In the genomic region with DNA sequence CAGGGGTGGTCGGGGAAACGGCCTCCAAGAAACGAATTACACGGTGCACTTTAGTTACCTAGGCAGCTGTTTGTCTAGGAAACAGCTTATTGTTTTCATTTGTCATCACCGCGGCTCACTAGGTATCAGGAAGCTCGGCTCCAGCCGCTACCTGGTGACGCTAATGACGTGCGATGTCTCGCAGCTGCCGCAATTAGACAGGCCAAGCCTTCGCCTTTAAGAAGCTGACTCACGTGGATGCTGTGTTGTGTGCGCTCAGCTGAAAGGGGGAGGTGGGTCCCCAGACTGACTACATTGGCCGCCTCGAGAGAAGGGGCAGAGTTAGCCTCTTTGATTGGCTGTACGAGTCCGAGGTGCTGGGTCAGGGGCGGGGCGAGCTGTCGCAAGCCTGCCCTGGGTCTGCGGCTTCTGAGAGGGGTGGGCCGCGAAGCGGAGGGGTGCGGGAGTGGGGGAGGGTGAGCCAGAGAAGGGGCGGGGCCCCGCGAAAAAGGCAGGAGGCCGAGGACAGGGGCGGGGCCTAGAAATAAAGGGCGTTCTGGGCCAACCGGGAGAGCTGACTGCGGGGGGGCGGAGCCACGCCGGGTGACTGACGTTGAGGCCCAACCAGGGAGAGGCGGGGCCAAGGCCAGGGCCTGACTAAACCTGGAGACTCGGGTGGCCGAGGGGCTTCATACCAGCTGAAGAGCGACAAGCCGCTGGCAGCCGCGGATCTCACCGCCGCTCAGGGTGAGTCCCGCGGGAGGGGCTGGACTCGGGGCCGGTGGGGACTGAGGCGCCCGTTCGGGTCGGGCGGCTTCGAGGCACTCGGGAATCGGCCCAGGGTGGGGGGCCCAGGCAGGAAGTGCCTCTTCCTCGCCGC, we compare ENCODE assay signal across 1 cellular context.
TF ChIP-seq lines count a peak whose summit lies in the region.

A gene (plus strand): TSS at position 671 of the 859 bp plus-strand sequence. CDS start 9,645 bp downstream, outside the sequence.

TF ChIP-seq in K562, 482 proteins besides CTCF, POLR2A, EP300 and RAD21 (continued from another document and continues in another):
- TF ChIP-seq, protein P1, sequence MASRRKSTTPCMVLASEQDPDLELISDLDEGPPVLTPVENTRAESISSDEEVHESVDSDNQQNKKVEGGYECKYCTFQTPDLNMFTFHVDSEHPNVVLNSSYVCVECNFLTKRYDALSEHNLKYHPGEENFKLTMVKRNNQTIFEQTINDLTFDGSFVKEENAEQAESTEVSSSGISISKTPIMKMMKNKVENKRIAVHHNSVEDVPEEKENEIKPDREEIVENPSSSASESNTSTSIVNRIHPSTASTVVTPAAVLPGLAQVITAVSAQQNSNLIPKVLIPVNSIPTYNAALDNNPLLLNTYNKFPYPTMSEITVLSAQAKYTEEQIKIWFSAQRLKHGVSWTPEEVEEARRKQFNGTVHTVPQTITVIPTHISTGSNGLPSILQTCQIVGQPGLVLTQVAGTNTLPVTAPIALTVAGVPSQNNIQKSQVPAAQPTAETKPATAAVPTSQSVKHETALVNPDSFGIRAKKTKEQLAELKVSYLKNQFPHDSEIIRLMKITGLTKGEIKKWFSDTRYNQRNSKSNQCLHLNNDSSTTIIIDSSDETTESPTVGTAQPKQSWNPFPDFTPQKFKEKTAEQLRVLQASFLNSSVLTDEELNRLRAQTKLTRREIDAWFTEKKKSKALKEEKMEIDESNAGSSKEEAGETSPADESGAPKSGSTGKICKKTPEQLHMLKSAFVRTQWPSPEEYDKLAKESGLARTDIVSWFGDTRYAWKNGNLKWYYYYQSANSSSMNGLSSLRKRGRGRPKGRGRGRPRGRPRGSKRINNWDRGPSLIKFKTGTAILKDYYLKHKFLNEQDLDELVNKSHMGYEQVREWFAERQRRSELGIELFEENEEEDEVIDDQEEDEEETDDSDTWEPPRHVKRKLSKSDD (conservative IDR thresholded peaks at IDR 0.05; ENCODE audit: low read length) = no peak
- TF ChIP-seq, protein P2, sequence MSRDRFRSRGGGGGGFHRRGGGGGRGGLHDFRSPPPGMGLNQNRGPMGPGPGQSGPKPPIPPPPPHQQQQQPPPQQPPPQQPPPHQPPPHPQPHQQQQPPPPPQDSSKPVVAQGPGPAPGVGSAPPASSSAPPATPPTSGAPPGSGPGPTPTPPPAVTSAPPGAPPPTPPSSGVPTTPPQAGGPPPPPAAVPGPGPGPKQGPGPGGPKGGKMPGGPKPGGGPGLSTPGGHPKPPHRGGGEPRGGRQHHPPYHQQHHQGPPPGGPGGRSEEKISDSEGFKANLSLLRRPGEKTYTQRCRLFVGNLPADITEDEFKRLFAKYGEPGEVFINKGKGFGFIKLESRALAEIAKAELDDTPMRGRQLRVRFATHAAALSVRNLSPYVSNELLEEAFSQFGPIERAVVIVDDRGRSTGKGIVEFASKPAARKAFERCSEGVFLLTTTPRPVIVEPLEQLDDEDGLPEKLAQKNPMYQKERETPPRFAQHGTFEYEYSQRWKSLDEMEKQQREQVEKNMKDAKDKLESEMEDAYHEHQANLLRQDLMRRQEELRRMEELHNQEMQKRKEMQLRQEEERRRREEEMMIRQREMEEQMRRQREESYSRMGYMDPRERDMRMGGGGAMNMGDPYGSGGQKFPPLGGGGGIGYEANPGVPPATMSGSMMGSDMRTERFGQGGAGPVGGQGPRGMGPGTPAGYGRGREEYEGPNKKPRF (IDR thresholded peaks at IDR 0.05; ENCODE audit: low read depth, low read length) = no peak
- no peak for TF ChIP-seq SMARCA5 (IDR thresholded peaks at IDR 0.05)
- TF ChIP-seq TEAD2 (tag; IDR thresholded peaks at IDR 0.05) = no peak
- TF ChIP-seq CHD4 (IDR thresholded peaks at IDR 0.05; ENCODE audit: insufficient read depth, insufficient replicate concordance, low read depth, low read length, poor library complexity, severe bottlenecking) = no peak
- TF ChIP-seq, protein P3, sequence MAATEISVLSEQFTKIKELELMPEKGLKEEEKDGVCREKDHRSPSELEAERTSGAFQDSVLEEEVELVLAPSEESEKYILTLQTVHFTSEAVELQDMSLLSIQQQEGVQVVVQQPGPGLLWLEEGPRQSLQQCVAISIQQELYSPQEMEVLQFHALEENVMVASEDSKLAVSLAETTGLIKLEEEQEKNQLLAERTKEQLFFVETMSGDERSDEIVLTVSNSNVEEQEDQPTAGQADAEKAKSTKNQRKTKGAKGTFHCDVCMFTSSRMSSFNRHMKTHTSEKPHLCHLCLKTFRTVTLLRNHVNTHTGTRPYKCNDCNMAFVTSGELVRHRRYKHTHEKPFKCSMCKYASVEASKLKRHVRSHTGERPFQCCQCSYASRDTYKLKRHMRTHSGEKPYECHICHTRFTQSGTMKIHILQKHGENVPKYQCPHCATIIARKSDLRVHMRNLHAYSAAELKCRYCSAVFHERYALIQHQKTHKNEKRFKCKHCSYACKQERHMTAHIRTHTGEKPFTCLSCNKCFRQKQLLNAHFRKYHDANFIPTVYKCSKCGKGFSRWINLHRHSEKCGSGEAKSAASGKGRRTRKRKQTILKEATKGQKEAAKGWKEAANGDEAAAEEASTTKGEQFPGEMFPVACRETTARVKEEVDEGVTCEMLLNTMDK (IDR thresholded peaks at IDR 0.05; ENCODE audit: borderline replicate concordance, insufficient read depth, low read depth, low read length, poor library complexity, severe bottlenecking) = no peak
- peak; percentile 39; the same call in 1 of the 2 replicates for TF ChIP-seq MAFG (tag; conservative IDR thresholded peaks at IDR 0.05)
- no peak for TF ChIP-seq PCBP2 (IDR thresholded peaks at IDR 0.05; ENCODE audit: low read depth, low read length, poor library complexity, severe bottlenecking)
- peak; percentile 36; the same call in 1 of the 2 replicates for TF ChIP-seq HDAC2 (IDR thresholded peaks at IDR 0.05)
- TF ChIP-seq ZKSCAN3 (CRISPR knock-in tag; IDR thresholded peaks at IDR 0.05) = no peak
- TF ChIP-seq JUND (IDR thresholded peaks at IDR 0.05; ENCODE audit: borderline replicate concordance, low read depth, low read length) = peak; percentile 73
- peak; percentile 77; the same call in 1 of the 3 replicates for TF ChIP-seq JUND (tag; IDR thresholded peaks at IDR 0.05; ENCODE audit: borderline replicate concordance, low read depth, low read length)
- TF ChIP-seq CREB1 (IDR thresholded peaks at IDR 0.05) = peak; percentile 90
- peak; percentile 74 for TF ChIP-seq CREB1 (CRISPR knock-in tag; IDR thresholded peaks at IDR 0.05)
- no peak for TF ChIP-seq NR3C1 (CRISPR knock-in tag; IDR thresholded peaks at IDR 0.05)
- TF ChIP-seq RFX1 (IDR thresholded peaks at IDR 0.05) = peak; percentile 59
- no peak for TF ChIP-seq ZFP30 (CRISPR knock-in tag; IDR thresholded peaks at IDR 0.05; ENCODE audit: borderline replicate concordance)
- TF ChIP-seq HNRNPH1 (optimal IDR thresholded peaks at IDR 0.05; ENCODE audit: low read depth, low read length) = no peak
- no peak for TF ChIP-seq HDAC6 (IDR thresholded peaks at IDR 0.05; ENCODE audit: low read depth, low read length)
- no peak for TF ChIP-seq HDAC8 (tag; IDR thresholded peaks at IDR 0.05)
- TF ChIP-seq, protein P4, sequence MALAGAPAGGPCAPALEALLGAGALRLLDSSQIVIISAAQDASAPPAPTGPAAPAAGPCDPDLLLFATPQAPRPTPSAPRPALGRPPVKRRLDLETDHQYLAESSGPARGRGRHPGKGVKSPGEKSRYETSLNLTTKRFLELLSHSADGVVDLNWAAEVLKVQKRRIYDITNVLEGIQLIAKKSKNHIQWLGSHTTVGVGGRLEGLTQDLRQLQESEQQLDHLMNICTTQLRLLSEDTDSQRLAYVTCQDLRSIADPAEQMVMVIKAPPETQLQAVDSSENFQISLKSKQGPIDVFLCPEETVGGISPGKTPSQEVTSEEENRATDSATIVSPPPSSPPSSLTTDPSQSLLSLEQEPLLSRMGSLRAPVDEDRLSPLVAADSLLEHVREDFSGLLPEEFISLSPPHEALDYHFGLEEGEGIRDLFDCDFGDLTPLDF (CRISPR knock-in tag; IDR thresholded peaks at IDR 0.05) = no peak
- TF ChIP-seq, protein P5, sequence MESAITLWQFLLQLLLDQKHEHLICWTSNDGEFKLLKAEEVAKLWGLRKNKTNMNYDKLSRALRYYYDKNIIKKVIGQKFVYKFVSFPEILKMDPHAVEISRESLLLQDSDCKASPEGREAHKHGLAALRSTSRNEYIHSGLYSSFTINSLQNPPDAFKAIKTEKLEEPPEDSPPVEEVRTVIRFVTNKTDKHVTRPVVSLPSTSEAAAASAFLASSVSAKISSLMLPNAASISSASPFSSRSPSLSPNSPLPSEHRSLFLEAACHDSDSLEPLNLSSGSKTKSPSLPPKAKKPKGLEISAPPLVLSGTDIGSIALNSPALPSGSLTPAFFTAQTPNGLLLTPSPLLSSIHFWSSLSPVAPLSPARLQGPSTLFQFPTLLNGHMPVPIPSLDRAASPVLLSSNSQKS (CRISPR knock-in tag; IDR thresholded peaks at IDR 0.05) = no peak
- peak; percentile 26; the same call in 1 of the 2 replicates for TF ChIP-seq ESRRA (IDR thresholded peaks at IDR 0.05; ENCODE audit: borderline replicate concordance, low read depth)
- no peak for TF ChIP-seq ZNF239 (CRISPR knock-in tag; IDR thresholded peaks at IDR 0.05)
- TF ChIP-seq MEIS2 (IDR thresholded peaks at IDR 0.05; ENCODE audit: partially characterized antibody) = peak; percentile 46
- TF ChIP-seq, protein P6, sequence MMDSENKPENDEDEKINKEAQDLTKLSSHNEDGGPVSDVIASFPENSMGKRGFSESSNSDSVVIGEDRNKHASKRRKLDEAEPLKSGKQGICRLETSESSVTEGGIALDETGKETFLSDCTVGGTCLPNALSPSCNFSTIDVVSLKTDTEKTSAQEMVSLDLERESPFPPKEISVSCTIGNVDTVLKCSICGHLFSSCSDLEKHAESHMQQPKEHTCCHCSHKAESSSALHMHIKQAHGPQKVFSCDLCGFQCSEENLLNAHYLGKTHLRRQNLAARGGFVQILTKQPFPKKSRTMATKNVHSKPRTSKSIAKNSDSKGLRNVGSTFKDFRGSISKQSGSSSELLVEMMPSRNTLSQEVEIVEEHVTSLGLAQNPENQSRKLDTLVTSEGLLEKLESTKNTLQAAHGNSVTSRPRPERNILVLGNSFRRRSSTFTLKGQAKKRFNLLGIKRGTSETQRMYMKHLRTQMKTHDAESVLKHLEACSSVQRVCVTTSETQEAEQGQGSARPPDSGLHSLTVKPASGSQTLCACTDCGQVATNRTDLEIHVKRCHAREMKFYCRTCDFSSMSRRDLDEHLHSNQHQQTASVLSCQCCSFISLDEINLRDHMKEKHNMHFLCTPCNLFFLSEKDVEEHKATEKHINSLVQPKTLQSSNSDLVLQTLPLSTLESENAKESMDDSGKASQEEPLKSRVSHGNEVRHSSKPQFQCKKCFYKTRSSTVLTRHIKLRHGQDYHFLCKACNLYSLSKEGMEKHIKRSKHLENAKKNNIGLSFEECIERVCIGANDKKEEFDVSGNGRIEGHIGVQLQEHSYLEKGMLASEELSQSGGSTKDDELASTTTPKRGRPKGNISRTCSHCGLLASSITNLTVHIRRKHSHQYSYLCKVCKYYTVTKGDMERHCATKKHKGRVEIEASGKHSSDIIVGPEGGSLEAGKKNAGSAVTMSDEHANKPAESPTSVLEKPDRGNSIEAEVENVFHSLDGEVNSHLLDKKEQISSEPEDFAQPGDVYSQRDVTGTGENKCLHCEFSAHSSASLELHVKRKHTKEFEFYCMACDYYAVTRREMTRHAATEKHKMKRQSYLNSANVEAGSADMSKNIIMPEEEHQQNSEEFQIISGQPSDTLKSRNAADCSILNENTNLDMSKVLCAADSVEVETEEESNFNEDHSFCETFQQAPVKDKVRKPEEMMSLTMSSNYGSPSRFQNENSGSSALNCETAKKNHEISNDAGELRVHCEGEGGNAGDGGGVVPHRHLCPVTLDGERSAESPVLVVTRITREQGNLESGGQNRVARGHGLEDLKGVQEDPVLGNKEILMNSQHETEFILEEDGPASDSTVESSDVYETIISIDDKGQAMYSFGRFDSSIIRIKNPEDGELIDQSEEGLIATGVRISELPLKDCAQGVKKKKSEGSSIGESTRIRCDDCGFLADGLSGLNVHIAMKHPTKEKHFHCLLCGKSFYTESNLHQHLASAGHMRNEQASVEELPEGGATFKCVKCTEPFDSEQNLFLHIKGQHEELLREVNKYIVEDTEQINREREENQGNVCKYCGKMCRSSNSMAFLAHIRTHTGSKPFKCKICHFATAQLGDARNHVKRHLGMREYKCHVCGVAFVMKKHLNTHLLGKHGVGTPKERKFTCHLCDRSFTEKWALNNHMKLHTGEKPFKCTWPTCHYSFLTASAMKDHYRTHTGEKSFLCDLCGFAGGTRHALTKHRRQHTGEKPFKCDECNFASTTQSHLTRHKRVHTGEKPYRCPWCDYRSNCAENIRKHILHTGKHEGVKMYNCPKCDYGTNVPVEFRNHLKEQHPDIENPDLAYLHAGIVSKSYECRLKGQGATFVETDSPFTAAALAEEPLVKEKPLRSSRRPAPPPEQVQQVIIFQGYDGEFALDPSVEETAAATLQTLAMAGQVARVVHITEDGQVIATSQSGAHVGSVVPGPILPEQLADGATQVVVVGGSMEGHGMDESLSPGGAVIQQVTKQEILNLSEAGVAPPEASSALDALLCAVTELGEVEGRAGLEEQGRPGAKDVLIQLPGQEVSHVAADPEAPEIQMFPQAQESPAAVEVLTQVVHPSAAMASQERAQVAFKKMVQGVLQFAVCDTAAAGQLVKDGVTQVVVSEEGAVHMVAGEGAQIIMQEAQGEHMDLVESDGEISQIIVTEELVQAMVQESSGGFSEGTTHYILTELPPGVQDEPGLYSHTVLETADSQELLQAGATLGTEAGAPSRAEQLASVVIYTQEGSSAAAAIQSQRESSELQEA (IDR thresholded peaks at IDR 0.05; ENCODE audit: low read depth) = no peak
- TF ChIP-seq NFE2L1 (tag; IDR thresholded peaks at IDR 0.05; ENCODE audit: borderline replicate concordance, low read depth) = no peak
- TF ChIP-seq KLF6 (CRISPR knock-in tag; IDR thresholded peaks at IDR 0.05; ENCODE audit: borderline replicate concordance) = no peak
- TF ChIP-seq, protein P7, sequence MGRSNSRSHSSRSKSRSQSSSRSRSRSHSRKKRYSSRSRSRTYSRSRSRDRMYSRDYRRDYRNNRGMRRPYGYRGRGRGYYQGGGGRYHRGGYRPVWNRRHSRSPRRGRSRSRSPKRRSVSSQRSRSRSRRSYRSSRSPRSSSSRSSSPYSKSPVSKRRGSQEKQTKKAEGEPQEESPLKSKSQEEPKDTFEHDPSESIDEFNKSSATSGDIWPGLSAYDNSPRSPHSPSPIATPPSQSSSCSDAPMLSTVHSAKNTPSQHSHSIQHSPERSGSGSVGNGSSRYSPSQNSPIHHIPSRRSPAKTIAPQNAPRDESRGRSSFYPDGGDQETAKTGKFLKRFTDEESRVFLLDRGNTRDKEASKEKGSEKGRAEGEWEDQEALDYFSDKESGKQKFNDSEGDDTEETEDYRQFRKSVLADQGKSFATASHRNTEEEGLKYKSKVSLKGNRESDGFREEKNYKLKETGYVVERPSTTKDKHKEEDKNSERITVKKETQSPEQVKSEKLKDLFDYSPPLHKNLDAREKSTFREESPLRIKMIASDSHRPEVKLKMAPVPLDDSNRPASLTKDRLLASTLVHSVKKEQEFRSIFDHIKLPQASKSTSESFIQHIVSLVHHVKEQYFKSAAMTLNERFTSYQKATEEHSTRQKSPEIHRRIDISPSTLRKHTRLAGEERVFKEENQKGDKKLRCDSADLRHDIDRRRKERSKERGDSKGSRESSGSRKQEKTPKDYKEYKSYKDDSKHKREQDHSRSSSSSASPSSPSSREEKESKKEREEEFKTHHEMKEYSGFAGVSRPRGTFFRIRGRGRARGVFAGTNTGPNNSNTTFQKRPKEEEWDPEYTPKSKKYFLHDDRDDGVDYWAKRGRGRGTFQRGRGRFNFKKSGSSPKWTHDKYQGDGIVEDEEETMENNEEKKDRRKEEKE (IDR thresholded peaks at IDR 0.05; ENCODE audit: borderline replicate concordance in 1 of 2, control insufficient read depth in 1 of 2, low read depth in 2 of 2, low read length in 1 of 2) = no peak
- no peak for TF ChIP-seq HEY1 (CRISPR knock-in tag; IDR thresholded peaks at IDR 0.05; ENCODE audit: borderline replicate concordance)
- TF ChIP-seq SMARCC2 (IDR thresholded peaks at IDR 0.05; ENCODE audit: low read depth) = no peak
- TF ChIP-seq SRSF7 (optimal IDR thresholded peaks at IDR 0.05; ENCODE audit: low read depth, low read length) = no peak
- TF ChIP-seq ZFP1 (CRISPR knock-in tag; IDR thresholded peaks at IDR 0.05) = no peak
- TF ChIP-seq BMI1 (IDR thresholded peaks at IDR 0.05; ENCODE audit: low read length) = no peak
- no peak for TF ChIP-seq THRAP3 (IDR thresholded peaks at IDR 0.05; ENCODE audit: borderline replicate concordance)
